ENCODE assay signal across 27 cellular contexts in genomic region chr11:125987066-125987641, GRCh38. TPM values are rescaled to one million over a fixed set of nuclear protein-coding genes. Genes with fewer than 3 reads are reported as not detected.
DNase-seq lines count a peak whose midpoint lies in the region; ATAC-seq, FAIRE-seq and TF ChIP-seq lines count a peak whose summit lies in the region.
"Had no signal": no experiment of that assay in that cellular context is flagged by ENCODE, and none has a peak within 500 bp of the region (broad histone marks: within the 10 kb centered on the region; RNA-seq: fewer than 3 reads in every experiment).

No MANE protein-coding gene starts in this region.

- POLR2A ChIA-PET in A673 (lab: Charles Lee; ENCODE audit: low non-redundant PET), result no interaction called here

- peak; percentile 25 for DNase-seq in NCI-H2171 treated with DMSO at 0.1 percent for 48 hours (lab: John Stamatoyannopoulos, UW)
- no peak for DNase-seq in NCI-H2171 (lab: John Stamatoyannopoulos, UW)
- DNase-seq in MG63, result no peak
- DNase-seq in A673 (ENCODE audit: low spot score), result no peak
- no peak for DNase-seq in urothelium cell line (ENCODE audit: low spot score)
- DNase-seq: 8988T; AML-193; Calu3; CD8-positive, alpha-beta T cell; DMS153; GF-D8; GOT3; KG1; NCI-H1105; NCI-H146; NCI-H2029 treated with DMSO at 0.1 percent for 48 hours; NCI-H226; NCI-H510A treated with DMSO at 0.1 percent for 48 hours; NCI-H774; SJCRH30 had no signal

- H3K36me3 Mint-ChIP-seq in nephron (ENCODE audit: low read depth), result peaks cover 75% of the 10 kb centered on the region

- H3K36me3 ChIP-seq in gastroesophageal sphincter (peaks cover 0 to 45% of the 10 kb centered on the region in 2 donors), MG63 (peaks cover 52% of the 10 kb centered on the region), A673 (ENCODE audit: insufficient read depth, low read length, poor library complexity, severe bottlenecking) (no peaks in the 10 kb centered on the region)

- H3K9me3 Mint-ChIP-seq in nephron, result no peaks in the 10 kb centered on the region
- H3K9me3 Mint-ChIP-seq: CD8-positive, alpha-beta T cell had no signal

- peak overlapping the region in 2 of 3 experiments; percentile 30 to 51 for H3K27ac Mint-ChIP-seq in nephron
- H3K27ac Mint-ChIP-seq: CD8-positive, alpha-beta T cell had no signal

- intact Hi-C loops in A673 (cut with micrococcal nuclease; ENCODE audit: unreplicated experiment), result no loop called here

- H3K4me3 ChIP-seq in gastroesophageal sphincter (no peak overlapping the region), MG63 (no peak overlapping the region), A673 (ENCODE audit: low read depth, low read length, poor library complexity, severe bottlenecking) (no peak overlapping the region)
- H3K4me3 ChIP-seq: SJCRH30 had no signal

- peak; percentile 48 for ATAC-seq in gastroesophageal sphincter
- ATAC-seq: CD8-positive, alpha-beta T cell; HCT116 had no signal

- H3K27me3 ChIP-seq in gastroesophageal sphincter (no peaks in the 10 kb centered on the region), MG63 (no peaks in the 10 kb centered on the region), A673 (replicated peaks; ENCODE audit: insufficient read depth, low read depth, low read length, poor library complexity) (no peaks in the 10 kb centered on the region)
- H3K27me3 ChIP-seq: SJCRH30 had no signal

- no peak for TF ChIP-seq POLR2A in gastroesophageal sphincter (IDR thresholded peaks at IDR 0.05)

- FAIRE-seq in urothelium cell line (lab: Jason Lieb, UNC), result no peak
- FAIRE-seq: RCC 7860 had no signal

- no peak for TF ChIP-seq EP300 in gastroesophageal sphincter (IDR thresholded peaks at IDR 0.05)

- peaks cover 34% of the 10 kb centered on the region for H3K4me1 Mint-ChIP-seq in nephron

- H3K27me3 Mint-ChIP-seq in nephron (ENCODE audit: low read depth), result no peaks in the 10 kb centered on the region

- TF ChIP-seq CTCF in gastroesophageal sphincter (IDR thresholded peaks at IDR 0.05), result no peak
- TF ChIP-seq CTCF in nephron (IDR thresholded peaks at IDR 0.05; ENCODE audit: unreplicated experiment in 3 of 3), result no peak
- no peak for TF ChIP-seq CTCF in A673 (conservative IDR thresholded peaks at IDR 0.05; ENCODE audit: low read depth, low read length)

- CTCF ChIA-PET in A673 (lab: Charles Lee), result no interaction called here

- H3K4me1 ChIP-seq in gastroesophageal sphincter (peaks cover 0 to 11% (median 4%) of the 10 kb centered on the region in 3 donors), A673 (ENCODE audit: insufficient read depth, low read length, poor library complexity, severe bottlenecking) (peaks cover 16% of the 10 kb centered on the region)
- H3K4me1 ChIP-seq: SJCRH30 had no signal

- H3K27ac ChIP-seq in gastroesophageal sphincter (peak overlapping the region in 2 of 4 donors; percentile 32 to 42), A673 (ENCODE audit: low read depth, low read length, poor library complexity, severe bottlenecking) (no peak overlapping the region)
- H3K27ac ChIP-seq: SJCRH30 had no signal

- no peak overlapping the region for H3K4me3 Mint-ChIP-seq in nephron
- H3K4me3 Mint-ChIP-seq: CD8-positive, alpha-beta T cell had no signal

- H3K9me3 ChIP-seq in gastroesophageal sphincter (no peaks in the 10 kb centered on the region), MG63 (no peaks in the 10 kb centered on the region), A673 (ENCODE audit: low read depth, low read length, poor library complexity, severe bottlenecking) (no peaks in the 10 kb centered on the region)
- H3K9me3 ChIP-seq: SJCRH30 had no signal

- BruUV-seq in A673 (replicated peaks; lab: Mats Ljungman, UMichigan), result no TSS peak

- 30 to 31% methylated on average over 5 of the region's 5 CpGs for WGBS in gastroesophageal sphincter (ENCODE audit: low coverage in 1 of 2), 2 donors

RNA-seq across cellular contexts. Expression of gene VSIG10L2, which starts 41.3 kb away (rescaled TPM):
- total RNA-seq in gastroesophageal sphincter (not detected), A673 (2021) (not detected in 2 replicates)
- total RNA-seq in MG63 (2014; rRNA removed; shearing (Covaris generic); ENCODE audit: low replicate concordance), result not detected in 2 replicates
- total RNA-seq: Calu3; CD8-positive, alpha-beta T cell; Daoy; HT1080; OCI-LY7 had no signal
